In genomic region chr6:157592566-157592965, GRCh38 we compare ENCODE assay signal across 1 cellular context.
TF ChIP-seq lines count a peak whose summit lies in the region.

No MANE protein-coding gene starts in this region.

TF ChIP-seq in GM23338, 12 proteins besides CTCF, POLR2A, EP300 and RAD21 (continued from another document):
- TF ChIP-seq REST (IDR thresholded peaks at IDR 0.05; ENCODE audit: unreplicated experiment) (no peak), ZNF114 (CRISPR knock-in tag; IDR thresholded peaks at IDR 0.05) (no peak), POLR2AphosphoS5 (IDR thresholded peaks at IDR 0.05; ENCODE audit: low read depth) (no peak), EZH2 (IDR thresholded peaks at IDR 0.05; ENCODE audit: low read depth, unreplicated experiment) (no peak), CREB1 (CRISPR knock-in tag; IDR thresholded peaks at IDR 0.05; ENCODE audit: low read depth) (no peak), NANOG (IDR thresholded peaks at IDR 0.05; ENCODE audit: borderline replicate concordance) (no peak), EZH2phosphoT487 (IDR thresholded peaks at IDR 0.05; ENCODE audit: unreplicated experiment) (no peak)
- TF ChIP-seq, protein P1, sequence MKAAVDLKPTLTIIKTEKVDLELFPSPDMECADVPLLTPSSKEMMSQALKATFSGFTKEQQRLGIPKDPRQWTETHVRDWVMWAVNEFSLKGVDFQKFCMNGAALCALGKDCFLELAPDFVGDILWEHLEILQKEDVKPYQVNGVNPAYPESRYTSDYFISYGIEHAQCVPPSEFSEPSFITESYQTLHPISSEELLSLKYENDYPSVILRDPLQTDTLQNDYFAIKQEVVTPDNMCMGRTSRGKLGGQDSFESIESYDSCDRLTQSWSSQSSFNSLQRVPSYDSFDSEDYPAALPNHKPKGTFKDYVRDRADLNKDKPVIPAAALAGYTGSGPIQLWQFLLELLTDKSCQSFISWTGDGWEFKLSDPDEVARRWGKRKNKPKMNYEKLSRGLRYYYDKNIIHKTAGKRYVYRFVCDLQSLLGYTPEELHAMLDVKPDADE (IDR thresholded peaks at IDR 0.05): no peak
